Comparison of ENCODE assay signal across 8 cellular contexts in the genomic region with DNA sequence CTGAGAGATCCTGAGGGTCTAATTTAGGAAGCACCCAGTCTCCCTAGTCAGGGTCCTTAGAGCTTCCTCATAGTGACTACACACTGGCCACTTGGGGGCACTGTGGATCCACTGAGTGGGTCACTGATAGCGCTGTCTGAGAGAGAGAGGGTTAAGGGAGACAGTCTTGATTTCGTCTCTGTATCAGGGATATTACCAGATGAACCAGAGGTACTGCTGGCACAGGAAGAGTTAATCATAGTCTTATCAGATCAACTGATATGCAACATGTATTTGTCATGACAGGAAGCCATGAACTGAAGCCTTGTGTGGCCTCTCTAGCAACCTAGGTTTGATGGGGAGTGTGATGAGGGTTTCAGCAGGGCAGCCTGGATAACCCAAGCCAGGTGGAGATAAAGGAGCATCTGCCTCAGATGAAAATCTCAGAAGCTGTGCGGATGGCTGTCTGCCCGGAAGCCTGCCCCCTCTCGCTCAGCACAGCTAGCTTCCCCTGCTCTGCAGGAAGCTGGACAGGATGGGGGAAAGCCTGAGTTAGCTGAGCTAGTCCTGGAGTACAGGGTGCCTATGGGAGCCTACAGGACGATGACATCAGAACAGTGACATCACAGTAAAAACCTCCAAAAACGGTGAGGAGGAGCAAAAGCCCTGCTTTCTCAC.
DNase-seq lines count a peak whose midpoint lies in the region; ATAC-seq and TF ChIP-seq lines count a peak whose summit lies in the region.

No MANE protein-coding gene starts in this region.

- H3K27me3 Mint-ChIP-seq in natural killer cell (ENCODE audit: low read depth in 2 of 2), result peaks cover 0 to 3% of the 10 kb centered on the region in 2 donors

- peak overlapping the region in 2 of 59 donors; percentile 2 to 10 for H3K27ac ChIP-seq in dorsolateral prefrontal cortex

- intact Hi-C loops in dorsolateral prefrontal cortex (cut with DNase I) (no loop called here), natural killer cell (cut with micrococcal nuclease) (no loop called here)

- no peak for DNase-seq in AG09309 (ENCODE audit: low read depth)
- peak; percentile 85 for DNase-seq in NCI-H460 (ENCODE audit: extremely low read depth, low read depth)
- peak; percentile 45 to 71 for DNase-seq in activated CD4-positive, alpha-beta T cell treated with anti-CD3 and anti-CD28 coated beads, Interleukin-2, amount 50 U/mL, for 24 hours (ENCODE audit: low read depth in 1 of 2, low spot score in 1 of 2)
- peak in 8 of 10 donors; percentile 34 to 68 (median 58) for DNase-seq in dorsolateral prefrontal cortex
- peak; percentile 32 for DNase-seq in natural killer cell
- peak; percentile 36 to 74 (median 61) for DNase-seq in stimulated activated naive CD4-positive, alpha-beta T cell (lab: John Stamatoyannopoulos, UW)

- peaks cover 0 to 10% (median 0%) of the 10 kb centered on the region in 45 donors for H3K27me3 ChIP-seq in dorsolateral prefrontal cortex

- peak; percentile 96 for TF ChIP-seq CTCF in AG09309 (IDR thresholded peaks at IDR 0.05; ENCODE audit: control insufficient read depth, insufficient read depth, low read depth, low read length, missing control alignments)
- TF ChIP-seq CTCF in dorsolateral prefrontal cortex (IDR thresholded peaks at IDR 0.05 in 54 of 56, conservative IDR thresholded peaks at IDR 0.05 in 2 of 56; ENCODE audit: low read depth in 1 of 56, partially characterized antibody in 56 of 56), result peak; percentile 35 to 80 (median 62)
- TF ChIP-seq CTCF in natural killer cell (IDR thresholded peaks at IDR 0.05), result peak; percentile 58

- ATAC-seq in GM18517 (IDR thresholded peaks at IDR 0.05; ENCODE audit: unreplicated experiment) (peak; percentile 96), HG03039 (IDR thresholded peaks at IDR 0.05; ENCODE audit: unreplicated experiment) (peak; percentile 92), natural killer cell (peak; percentile 82 to 94 (median 85))

- no peak overlapping the region for H3K27ac Mint-ChIP-seq in natural killer cell

- H3K4me3 Mint-ChIP-seq in natural killer cell, result no peak overlapping the region

- H3K4me3 ChIP-seq in AG09309 (ENCODE audit: control insufficient read depth, low read depth, low read length) (no peak overlapping the region), dorsolateral prefrontal cortex (peak overlapping the region in 16 of 59 donors; percentile 5 to 47 (median 19))

- no peaks in the 10 kb centered on the region for H3K36me3 Mint-ChIP-seq in natural killer cell

- peaks cover 7 to 12% of the 10 kb centered on the region in 2 donors for H3K4me1 Mint-ChIP-seq in natural killer cell

- H3K9me3 Mint-ChIP-seq in natural killer cell, result no peaks in the 10 kb centered on the region
